ENCODE assay signal across 8 cellular contexts in genomic region chr14:81401420-81402122, GRCh38. TPM values are rescaled to one million over a fixed set of nuclear protein-coding genes. Genes with fewer than 3 reads are reported as not detected.
DNase-seq lines count a peak whose midpoint lies in the region; ATAC-seq and TF ChIP-seq lines count a peak whose summit lies in the region.

No MANE protein-coding gene starts in this region.

- no peaks in the 10 kb centered on the region for H3K4me1 Mint-ChIP-seq in CD4-positive, alpha-beta memory T cell

- intact Hi-C loops in body of pancreas (cut with DNase I), result no loop called here
- intact Hi-C loops in CD4-positive, alpha-beta memory T cell (cut with micrococcal nuclease), result no loop called here

- no peak for DNase-seq in body of pancreas
- peak; percentile 78 for DNase-seq in skeletal muscle cell (ENCODE audit: low read depth)
- DNase-seq in CD4-positive, alpha-beta memory T cell, result no peak
- DNase-seq in globus pallidus (ENCODE audit: low spot score), result no peak
- no peak for DNase-seq in activated CD4-positive, alpha-beta T cell treated with anti-CD3 and anti-CD28 coated beads for 1 hour

- no peaks in the 10 kb centered on the region for H3K36me3 Mint-ChIP-seq in CD4-positive, alpha-beta memory T cell

- peaks cover 0 to 5% (median 0%) of the 10 kb centered on the region in 8 donors for H3K9me3 Mint-ChIP-seq in CD4-positive, alpha-beta memory T cell

- H3K27me3 Mint-ChIP-seq in CD4-positive, alpha-beta memory T cell, result peaks cover 1 to 9% of the 10 kb centered on the region in 2 donors

- POLR2A ChIA-PET in CD4-positive, alpha-beta memory T cell (lab: Charles Lee; ENCODE audit: partially characterized antibody), result no interaction called here

- no peaks in the 10 kb centered on the region for H3K9me3 ChIP-seq in body of pancreas
- no peaks in the 10 kb centered on the region for H3K9me3 ChIP-seq in CD4-positive, alpha-beta memory T cell (ENCODE audit: control insufficient read depth in 1 of 2, low read length in 2 of 2)

- H3K27me3 ChIP-seq in body of pancreas, result no peaks in the 10 kb centered on the region
- no peaks in the 10 kb centered on the region for H3K27me3 ChIP-seq in CD4-positive, alpha-beta memory T cell (ENCODE audit: insufficient read depth, low read length)

- no peak for TF ChIP-seq POLR2A in body of pancreas (IDR thresholded peaks at IDR 0.05)

- H3K27ac Mint-ChIP-seq in CD4-positive, alpha-beta memory T cell, result no peak overlapping the region

- no peaks in the 10 kb centered on the region for H3K36me3 ChIP-seq in body of pancreas (replicated peaks in 1 of 2; ENCODE audit: insufficient read depth in 1 of 2, low read depth in 2 of 2)
- H3K36me3 ChIP-seq in CD4-positive, alpha-beta memory T cell (ENCODE audit: insufficient read depth, low read length), result no peaks in the 10 kb centered on the region

- H3K27ac ChIP-seq in body of pancreas, result no peak overlapping the region
- H3K27ac ChIP-seq in CD4-positive, alpha-beta memory T cell (ENCODE audit: low read depth, low read length), result no peak overlapping the region

- H3K4me3 Mint-ChIP-seq in CD4-positive, alpha-beta memory T cell, result no peak overlapping the region

- H3K4me1 ChIP-seq in body of pancreas, result no peaks in the 10 kb centered on the region
- H3K4me1 ChIP-seq in CD4-positive, alpha-beta memory T cell (ENCODE audit: insufficient read depth, low read length), result no peaks in the 10 kb centered on the region

- TF ChIP-seq CTCF in body of pancreas (IDR thresholded peaks at IDR 0.05), result no peak

- H3K4me3 ChIP-seq in body of pancreas (no peak overlapping the region), skeletal muscle cell (ENCODE audit: low read depth, low read length) (no peak overlapping the region)
- H3K4me3 ChIP-seq in CD4-positive, alpha-beta memory T cell (ENCODE audit: low read length in 2 of 2), result no peak overlapping the region

- 92 to 94% methylated on average over 2 of the region's 2 CpGs for WGBS in body of pancreas, 2 donors

- ATAC-seq in GM18858 (IDR thresholded peaks at IDR 0.05; ENCODE audit: unreplicated experiment) (peak; percentile 77), HG03432 (IDR thresholded peaks at IDR 0.05; ENCODE audit: unreplicated experiment) (peak; percentile 75), body of pancreas (peak; percentile 48), HG02970 (IDR thresholded peaks at IDR 0.05; ENCODE audit: low FRiP score, unreplicated experiment) (no peak)

- CTCF ChIA-PET in CD4-positive, alpha-beta memory T cell (lab: Charles Lee; ENCODE audit: partially characterized antibody), result interaction anchor here (1.1 kb wide), 1 partner anchor 8 kb away, joined by 3 read pairs; no protein-coding TSS in a partner anchor

RNA-seq across cellular contexts. Expression of gene STON2, which starts 1.4 kb away (rescaled TPM):
- total RNA-seq in body of pancreas, result 10 to 100 TPM in 1 of 2 donors, 1 to 10 TPM in 1; 6.6 to 16.6 TPM
- total RNA-seq in CD4-positive, alpha-beta memory T cell, result not detected
- not detected for polyA plus RNA-seq in CD4-positive, alpha-beta memory T cell

Comparison
In these comparisons a context has a peak if more than half of its experiments do, and no peak if none do; other contexts are left out.
1. RNA of gene STON2, which starts 1.4 kb away (total RNA-seq): 6.6 to 16.6 TPM in body of pancreas; not detected in CD4-positive, alpha-beta memory T cell; every median in the first group is over 4 times any median in the second.